In the genomic region with DNA sequence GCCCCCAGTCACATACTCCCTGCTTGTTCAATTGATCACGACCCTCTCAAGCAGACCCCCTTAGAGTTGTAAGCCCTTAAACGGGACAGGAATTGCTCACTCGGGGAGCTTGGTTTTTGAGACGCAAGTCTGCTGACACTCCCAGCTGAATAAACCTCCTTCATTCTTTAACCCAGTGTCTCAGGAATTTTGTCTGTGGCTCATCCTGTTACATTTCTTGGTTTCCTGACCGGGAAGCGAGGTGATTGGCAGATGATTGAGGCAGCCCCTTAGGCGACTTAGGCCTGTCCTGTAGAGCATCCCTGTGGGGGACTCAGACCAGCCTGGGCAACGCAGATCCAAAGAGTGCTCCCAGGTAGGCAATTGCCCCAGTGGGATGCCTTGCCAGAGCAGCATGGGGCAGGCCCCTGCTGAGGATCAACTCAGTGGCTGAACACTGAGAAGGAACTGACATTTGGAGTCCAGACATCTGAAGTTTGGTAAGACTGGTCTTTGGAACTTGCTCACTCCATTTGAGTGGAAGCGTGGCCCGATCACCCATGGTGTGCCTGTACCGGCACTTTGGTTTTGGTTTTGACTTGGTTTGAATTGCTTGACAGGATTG, we compare ENCODE assay signal across 1 cellular context.
TF ChIP-seq lines count a peak whose summit lies in the region.

No MANE protein-coding gene starts in this region.

TF ChIP-seq in WTC11, 78 proteins besides CTCF, POLR2A, EP300 and RAD21:
- TF ChIP-seq, protein P1, sequence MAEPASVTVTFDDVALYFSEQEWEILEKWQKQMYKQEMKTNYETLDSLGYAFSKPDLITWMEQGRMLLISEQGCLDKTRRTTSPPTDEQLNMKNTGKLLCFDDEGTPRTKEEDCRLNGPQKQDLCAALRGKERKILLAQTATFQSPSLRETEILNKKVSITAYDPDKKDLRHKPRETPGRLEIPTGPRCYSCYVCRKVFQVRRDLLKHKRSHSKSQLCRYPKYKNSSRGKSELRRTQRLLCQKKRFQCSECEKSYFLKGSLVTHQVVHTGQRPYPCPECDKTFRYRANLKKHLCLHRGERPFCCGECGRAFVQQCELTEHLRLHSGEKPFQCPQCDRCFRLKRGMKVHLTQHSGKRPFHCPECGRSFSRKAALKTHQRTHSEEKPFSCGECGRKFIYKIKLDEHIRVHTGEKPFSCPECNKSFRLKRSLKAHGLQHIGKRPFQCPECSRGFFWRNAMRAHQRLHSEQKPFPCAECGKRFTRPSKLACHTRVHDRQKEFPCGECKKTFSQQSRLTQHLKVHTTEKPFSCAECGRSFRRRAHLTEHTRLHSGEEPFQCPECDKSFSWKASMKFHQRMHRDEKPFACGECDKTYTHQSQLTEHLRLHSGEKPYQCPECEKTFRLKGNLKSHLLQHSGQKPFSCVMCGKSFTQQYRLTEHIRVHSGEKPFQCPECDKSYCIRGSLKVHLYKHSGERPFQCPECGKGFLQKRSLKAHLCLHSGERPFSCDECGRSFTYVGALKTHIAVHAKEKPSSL (CRISPR knock-in tag; conservative IDR thresholded peaks at IDR 0.05), result no peak
- peak; percentile 34; the same call in 1 of the 2 replicates for TF ChIP-seq ZNF423 (CRISPR knock-in tag; IDR thresholded peaks at IDR 0.05)
